In genomic region chr15:45198337-45199135, GRCh38 we compare ENCODE assay signal across 8 cellular contexts. TPM values are rescaled to one million over a fixed set of nuclear protein-coding genes. Genes with fewer than 3 reads are reported as not detected.
DNase-seq lines count a peak whose midpoint lies in the region; ATAC-seq, FAIRE-seq and TF ChIP-seq lines count a peak whose summit lies in the region.

No MANE protein-coding gene starts in this region.

- peak overlapping the region; percentile 99 for H2AFZ ChIP-seq in SU-DHL-6 (ENCODE audit: low read depth, low read length, severe bottlenecking)

- H3K9me2 ChIP-seq in SU-DHL-6 (replicated peaks; ENCODE audit: insufficient read depth, low read length), result no peaks in the 10 kb centered on the region

- H3K27me3 ChIP-seq in SU-DHL-6 (ENCODE audit: low read length) (no peaks in the 10 kb centered on the region), adrenal gland (no peaks in the 10 kb centered on the region), left ventricle myocardium inferior (ENCODE audit: low read depth) (no peaks in the 10 kb centered on the region), prostate gland (replicated peaks; ENCODE audit: insufficient read depth) (no peaks in the 10 kb centered on the region)

- no peaks in the 10 kb centered on the region for H3K36me3 ChIP-seq in SU-DHL-6 (ENCODE audit: low read length)
- H3K36me3 ChIP-seq in adrenal gland (replicated peaks in 1 of 2), result no peaks in the 10 kb centered on the region
- H3K36me3 ChIP-seq in left ventricle myocardium inferior, result no peaks in the 10 kb centered on the region
- no peaks in the 10 kb centered on the region for H3K36me3 ChIP-seq in prostate gland

- intact Hi-C loops in adrenal gland (cut with DNase I) (no loop called here), left ventricle myocardium inferior (cut with micrococcal nuclease) (no loop called here), prostate gland (cut with DNase I) (loop anchor here (2.0 to 5.0 kb wide), 2 partner anchors 32 to 179 kb away; partner anchors contain the start of gene GATM)

- H3F3A ChIP-seq in SU-DHL-6 (ENCODE audit: insufficient read depth), result peaks cover 25% of the 10 kb centered on the region

- no peaks in the 10 kb centered on the region for H3K79me2 ChIP-seq in SU-DHL-6 (ENCODE audit: insufficient read depth, low read length)

- FAIRE-seq in urothelium cell line (lab: Jason Lieb, UNC), result no peak

- TF ChIP-seq CTCF in GM12865 (IDR thresholded peaks at IDR 0.05; ENCODE audit: insufficient read depth, low read depth, low read length, missing control alignments) (peak; percentile 85), SU-DHL-6 (IDR thresholded peaks at IDR 0.05; ENCODE audit: insufficient read depth, low read length, poor library complexity, severe bottlenecking) (peak; percentile 83), adrenal gland (IDR thresholded peaks at IDR 0.05) (peak; percentile 37 to 66 (median 60)), left ventricle myocardium inferior (IDR thresholded peaks at IDR 0.05; ENCODE audit: borderline replicate concordance) (peak; percentile 73), prostate gland (IDR thresholded peaks at IDR 0.05) (peak; percentile 65 to 86 (median 80))

- ATAC-seq in HG02610 (IDR thresholded peaks at IDR 0.05; ENCODE audit: unreplicated experiment), result peak; percentile 64

- peak overlapping the region; percentile 63 for H3K9ac ChIP-seq in SU-DHL-6 (ENCODE audit: low read length)

- TF ChIP-seq POLR2A in adrenal gland (IDR thresholded peaks at IDR 0.05) (peak; percentile 95 to 97), prostate gland (IDR thresholded peaks at IDR 0.05) (peak; percentile 89)

- H4K20me1 ChIP-seq in SU-DHL-6 (ENCODE audit: low read depth, low read length), result no peaks in the 10 kb centered on the region

- peak; percentile 97 for DNase-seq in GM12865 (ENCODE audit: low read depth)
- peak; percentile 90 for DNase-seq in NCI-H1105 treated with DMSO at 0.1 percent for 48 hours (lab: John Stamatoyannopoulos, UW)
- DNase-seq in adrenal gland, result peak; percentile 93 to 99 (median 97)
- peak; percentile 92 for DNase-seq in left ventricle myocardium inferior
- DNase-seq in prostate gland (ENCODE audit: low spot score), result peak; percentile 96
- peak; percentile 66 for DNase-seq in urothelium cell line (ENCODE audit: low spot score)

- H3K4me3 ChIP-seq in GM12865 (ENCODE audit: low read depth, low read length), result peak overlapping the region; percentile 62
- H3K4me3 ChIP-seq in SU-DHL-6 (ENCODE audit: insufficient read depth, low read length, poor library complexity, severe bottlenecking), result peak overlapping the region; percentile 61
- H3K4me3 ChIP-seq in adrenal gland, result peak overlapping the region in 3 of 4 donors; percentile 14 to 70 (median 43)
- peak overlapping the region; percentile 79 for H3K4me3 ChIP-seq in left ventricle myocardium inferior
- H3K4me3 ChIP-seq in prostate gland, result peak overlapping the region; percentile 55 to 58

- H3K4me1 ChIP-seq in adrenal gland (replicated peaks in 1 of 2) (peaks cover 7 to 8% of the 10 kb centered on the region in 2 donors), left ventricle myocardium inferior (peaks cover 36% of the 10 kb centered on the region), prostate gland (replicated peaks) (no peaks in the 10 kb centered on the region)

- peak overlapping the region; percentile 96 for H3K4me2 ChIP-seq in SU-DHL-6 (ENCODE audit: low read depth, low read length, poor library complexity, severe bottlenecking)

- H3K27ac ChIP-seq in SU-DHL-6 (ENCODE audit: low read depth, low read length) (peak overlapping the region; percentile 78), adrenal gland (peak overlapping the region; percentile 93 to 99 (median 97)), left ventricle myocardium inferior (replicated peaks) (peak overlapping the region; percentile 98), prostate gland (peak overlapping the region; percentile 99)

- H3K9me3 ChIP-seq in SU-DHL-6 (ENCODE audit: insufficient read depth, low read length), result no peaks in the 10 kb centered on the region
- H3K9me3 ChIP-seq in adrenal gland (replicated peaks in 1 of 3), result no peaks in the 10 kb centered on the region
- no peaks in the 10 kb centered on the region for H3K9me3 ChIP-seq in left ventricle myocardium inferior (replicated peaks)
- H3K9me3 ChIP-seq in prostate gland, result no peaks in the 10 kb centered on the region

- WGBS in adrenal gland, 4 donors, result 0 to 1% (median 0%) methylated on average over 27 to 42 of the region's 42 CpGs
- WGBS in prostate gland, result under 1% methylated on average over 42 of the region's 42 CpGs

RNA-seq across cellular contexts. Expression of gene SHF, which starts 10.8 kb away (rescaled TPM):
- total RNA-seq in adrenal gland (10 to 100 TPM; 10.6 to 23.4 (median 17.3) TPM), left ventricle myocardium inferior (4.4 TPM), prostate gland (10 to 100 TPM; 11.2 to 13.7 TPM)
- 10 to 100 TPM in 2 of 3 donors, 1 to 10 TPM in 1; 5.7 to 30.0 (median 19.2) TPM for polyA plus RNA-seq in adrenal gland

RNA-seq across cellular contexts. Expression of gene SLC28A2, which starts 53.5 kb away (rescaled TPM):
- total RNA-seq in adrenal gland (under 1 TPM in 4 of 8 donors, not detected in 4; 0.04 to 0.37 (median 0.17) TPM), left ventricle myocardium inferior (not detected), prostate gland (under 1 TPM in 1 of 2 donors, not detected in 1; 0.51 TPM)
- polyA plus RNA-seq in adrenal gland, result under 1 TPM in 1 of 3 donors, not detected in 2; 0.03 TPM

Comparison
In these comparisons a context has a peak if more than half of its experiments do, and no peak if none do; other contexts are left out.
1. Peak in every context shown above with its lines: DNase-seq, ATAC-seq, H3K4me3 ChIP-seq and H3K27ac ChIP-seq.